Comparison of ENCODE assay signal across 10 cellular contexts in genomic region chr12:132689227-132689626, GRCh38. TPM values are rescaled to one million over a fixed set of nuclear protein-coding genes. Genes with fewer than 3 reads are reported as not detected.
DNase-seq lines count a peak whose midpoint lies in the region; ATAC-seq and TF ChIP-seq lines count a peak whose summit lies in the region.
"Had no signal": no experiment of that assay in that cellular context is flagged by ENCODE, and none has a peak within 500 bp of the region (broad histone marks: within the 10 kb centered on the region; RNA-seq: fewer than 3 reads in every experiment).

No MANE protein-coding gene starts in this region.

- H3K27me3 Mint-ChIP-seq in Caco-2 (ENCODE audit: insufficient read depth, unreplicated experiment) (no peaks in the 10 kb centered on the region), nephron (ENCODE audit: low read depth) (peaks cover 11% of the 10 kb centered on the region)

- H3K79me2 ChIP-seq in Karpas-422 (ENCODE audit: low read length): peaks cover 43% of the 10 kb centered on the region

- H3K4me3 ChIP-seq in Caco-2 (ENCODE audit: low read depth, low read length): peak overlapping the region; percentile 35
- peak overlapping the region; percentile 48 for H3K4me3 ChIP-seq in Karpas-422 (ENCODE audit: low read length)
- peak overlapping the region; percentile 39 for H3K4me3 ChIP-seq in choroid plexus epithelial cell (ENCODE audit: low read depth, low read length)

- H3K9me3 Mint-ChIP-seq in Caco-2 (ENCODE audit: unreplicated experiment) (no peaks in the 10 kb centered on the region), nephron (no peaks in the 10 kb centered on the region)

- H3K4me1 ChIP-seq in Caco-2: peaks cover 6% of the 10 kb centered on the region
- H3K4me1 ChIP-seq in Karpas-422 (ENCODE audit: low read length): peaks cover 21% of the 10 kb centered on the region

- H3K36me3 ChIP-seq in Caco-2 (ENCODE audit: control insufficient read depth, insufficient read depth, low read length): no peaks in the 10 kb centered on the region; the same call in 1 of the 2 replicates
- H3K36me3 ChIP-seq in Karpas-422 (ENCODE audit: insufficient read depth, low read length): peaks cover 17% of the 10 kb centered on the region

- H3K9me3 ChIP-seq in Caco-2 (no peaks in the 10 kb centered on the region), Karpas-422 (ENCODE audit: low read length) (no peaks in the 10 kb centered on the region)

- no peak for ATAC-seq in HG02588 (IDR thresholded peaks at IDR 0.05; ENCODE audit: unreplicated experiment)
- ATAC-seq in HG03571 (IDR thresholded peaks at IDR 0.05; ENCODE audit: unreplicated experiment): no peak
- no peak for ATAC-seq in GM19463 (IDR thresholded peaks at IDR 0.05; ENCODE audit: unreplicated experiment)

- intact Hi-C loops in Caco-2 (cut with micrococcal nuclease; ENCODE audit: unreplicated experiment): no loop called here

- DNase-seq in Caco-2: peak; percentile 30 to 59
- DNase-seq in Karpas-422: no peak
- DNase-seq in choroid plexus epithelial cell (ENCODE audit: low read depth): no peak
- DNase-seq in stimulated activated naive CD4-positive, alpha-beta T cell (lab: John Stamatoyannopoulos, UW): no peak
- DNase-seq: activated CD8-positive, alpha-beta memory T cell treated with anti-CD3 and anti-CD28 coated beads for 24 hours had no signal

- H3K27me3 ChIP-seq in Caco-2 (replicated peaks; ENCODE audit: control insufficient read depth, insufficient read depth, low read length) (no peaks in the 10 kb centered on the region), Karpas-422 (ENCODE audit: low read length) (no peaks in the 10 kb centered on the region)

- no peak overlapping the region for H3K27ac ChIP-seq in Karpas-422 (ENCODE audit: low read length)
- H3K27ac ChIP-seq: KMS-11 had no signal

- peak overlapping the region; percentile 41; the same call in 1 of the 2 replicates for H3K9ac ChIP-seq in Karpas-422 (ENCODE audit: low read length)
- H3K9ac ChIP-seq: KMS-11 had no signal

- H3K36me3 Mint-ChIP-seq in Caco-2 (ENCODE audit: insufficient read depth, unreplicated experiment) (peaks cover 40% of the 10 kb centered on the region), nephron (ENCODE audit: low read depth) (peaks cover 14% of the 10 kb centered on the region)

- CTCF ChIA-PET in Caco-2 (lab: Charles Lee): no interaction called here

- POLR2A ChIA-PET in Caco-2 (lab: Charles Lee): no interaction called here

- H4K20me1 ChIP-seq in Karpas-422 (ENCODE audit: insufficient read depth, low read depth, low read length): peaks cover 11% of the 10 kb centered on the region

- H3K27ac Mint-ChIP-seq in Caco-2 (ENCODE audit: unreplicated experiment) (no peak overlapping the region), nephron (no peak overlapping the region)

- H3K4me3 Mint-ChIP-seq in Caco-2 (ENCODE audit: unreplicated experiment) (peak overlapping the region; percentile 63), nephron (peak overlapping the region; percentile 78 to 85 (median 80))

- no TSS peak for BruUV-seq in Caco-2 (replicated peaks; lab: Mats Ljungman, UMichigan)

- peaks cover 6% of the 10 kb centered on the region for H3K4me1 Mint-ChIP-seq in Caco-2 (ENCODE audit: low read depth, unreplicated experiment)
- peaks cover 11% of the 10 kb centered on the region for H3K4me1 Mint-ChIP-seq in nephron

- H2AFZ ChIP-seq in Karpas-422 (ENCODE audit: low read length): no peak overlapping the region

- H3K9me2 ChIP-seq in Karpas-422 (replicated peaks; ENCODE audit: insufficient read depth, low read length): no peaks in the 10 kb centered on the region

- no peak for TF ChIP-seq CTCF in Caco-2 (IDR thresholded peaks at IDR 0.05; ENCODE audit: insufficient read depth in 1 of 2, low read depth in 1 of 2, low read length in 1 of 2, severe bottlenecking in 1 of 2, unreplicated experiment in 1 of 2)
- TF ChIP-seq CTCF in choroid plexus epithelial cell (conservative IDR thresholded peaks at IDR 0.05; ENCODE audit: low read depth, low read length): no peak
- no peak for TF ChIP-seq CTCF in nephron (IDR thresholded peaks at IDR 0.05; ENCODE audit: unreplicated experiment in 3 of 3)

- H3K4me2 ChIP-seq in Karpas-422 (ENCODE audit: low read depth, low read length, poor library complexity, severe bottlenecking): peak overlapping the region; percentile 60
- H3K4me2 ChIP-seq: KMS-11 had no signal

RNA-seq across cellular contexts. Expression of gene PXMP2, which starts 1.8 kb away (rescaled TPM):
- 29.8 and 39.9 TPM in 2 replicates for total RNA-seq in Caco-2 (2022)
- 33.2 and 35.5 TPM in 2 replicates for total RNA-seq in Karpas-422 (2014; rRNA removed; shearing (Covaris generic); ENCODE audit: low replicate concordance)

RNA-seq across cellular contexts. Expression of gene POLE, which starts 2.1 kb away (rescaled TPM):
- 167 and 170 TPM in 2 replicates for total RNA-seq in Caco-2 (2022)
- total RNA-seq in Karpas-422 (2014; rRNA removed; shearing (Covaris generic); ENCODE audit: low replicate concordance): 37.9 and 49.5 TPM in 2 replicates

RNA-seq across cellular contexts. Expression of gene PGAM5, which starts 21.4 kb away (rescaled TPM):
- 78.1 and 87.8 TPM in 2 replicates for total RNA-seq in Caco-2 (2022)
- total RNA-seq in Karpas-422 (2014; rRNA removed; shearing (Covaris generic); ENCODE audit: low replicate concordance): 42.5 and 63.2 TPM in 2 replicates

Comparison
In these comparisons a context has a peak if more than half of its experiments do, and no peak if none do; other contexts are left out.
1. DNase-seq: peak in Caco-2 (2 of 2); none in Karpas-422 (single experiment), choroid plexus epithelial cell (single experiment) and stimulated activated naive CD4-positive, alpha-beta T cell (0 of 6).
2. Peak in every context shown above with its lines, with median percentiles within 50 percentile points of each other: H3K4me3 ChIP-seq.